ENCODE assay signal across 11 cellular contexts in the genomic region with DNA sequence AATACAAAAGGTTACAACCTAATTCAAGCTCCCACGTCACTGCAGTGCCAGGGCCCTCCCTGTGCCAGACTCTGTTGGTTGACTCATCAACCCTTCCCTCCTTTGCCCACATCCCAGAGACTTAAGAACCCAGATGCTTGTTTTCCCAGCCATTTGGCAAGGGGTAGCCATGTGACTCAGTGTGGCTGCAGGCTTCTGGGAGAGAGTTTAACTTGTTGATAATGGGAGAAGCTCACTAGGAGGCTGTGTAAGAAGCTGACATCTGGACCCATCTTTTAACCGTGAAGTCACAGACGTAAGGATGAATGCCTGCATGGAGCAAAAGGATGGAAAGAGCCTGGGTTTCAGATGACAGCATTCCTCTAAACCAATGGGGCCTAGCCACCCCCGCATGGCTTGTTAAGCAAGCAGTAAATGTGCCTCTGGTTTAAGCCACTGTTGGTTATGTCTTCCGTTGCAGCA. TPM values are rescaled to one million over a fixed set of nuclear protein-coding genes. Genes with fewer than 3 reads are reported as not detected.
DNase-seq lines count a peak whose midpoint lies in the region; ATAC-seq and TF ChIP-seq lines count a peak whose summit lies in the region.
"Had no signal": no experiment of that assay in that cellular context is flagged by ENCODE, and none has a peak within 500 bp of the region (broad histone marks: within the 10 kb centered on the region; RNA-seq: fewer than 3 reads in every experiment).

No MANE protein-coding gene starts in this region.

- no peak overlapping the region for H3K27ac Mint-ChIP-seq in activated T-helper 17 cell treated with anti-CD3 and anti-CD28 coated beads, Interleukin-2, amount 50 U/mL, for 72 hours
- H3K27ac Mint-ChIP-seq: activated naive CD4-positive, alpha-beta T cell treated with anti-CD3 and anti-CD28 coated beads for 36 hours had no signal

- no peaks in the 10 kb centered on the region for H3K9me3 ChIP-seq in left lung

- H3K9me3 Mint-ChIP-seq in activated T-helper 17 cell treated with anti-CD3 and anti-CD28 coated beads, Interleukin-2, amount 50 U/mL, for 72 hours = no peaks in the 10 kb centered on the region
- H3K9me3 Mint-ChIP-seq: activated naive CD4-positive, alpha-beta T cell treated with anti-CD3 and anti-CD28 coated beads for 36 hours had no signal

- DNase-seq in DMS53 (lab: John Stamatoyannopoulos, UW) (peak; percentile 86), LHCN-M2 (ENCODE audit: low read depth) (peak; percentile 100), astrocyte of the spinal cord (ENCODE audit: low read depth, low spot score) (peak; percentile 95), left lung (no peak), Right ventricle myocardium superior (no peak)
- DNase-seq: activated naive CD4-positive, alpha-beta T cell treated with anti-CD3 and anti-CD28 coated beads for 36 hours; naive B cell; NCI-H187 treated with DMSO at 0.1 percent for 48 hours had no signal

- H3K4me3 Mint-ChIP-seq in activated T-helper 17 cell treated with anti-CD3 and anti-CD28 coated beads, Interleukin-2, amount 50 U/mL, for 72 hours = no peak overlapping the region
- H3K4me3 Mint-ChIP-seq: activated naive CD4-positive, alpha-beta T cell treated with anti-CD3 and anti-CD28 coated beads for 36 hours; naive B cell had no signal

- no peaks in the 10 kb centered on the region for H3K36me3 ChIP-seq in left lung

- H3K27me3 ChIP-seq in left lung = no peaks in the 10 kb centered on the region

- H3K27ac ChIP-seq in left lung = no peak overlapping the region

- H3K36me3 Mint-ChIP-seq in activated T-helper 17 cell treated with anti-CD3 and anti-CD28 coated beads, Interleukin-2, amount 50 U/mL, for 72 hours (ENCODE audit: low read depth) = no peaks in the 10 kb centered on the region

- in situ Hi-C loops in astrocyte of the spinal cord (cut with HindIII; ENCODE audit: low sequenced_read_pairs) = no loop called here

- intact Hi-C loops in left lung (cut with DNase I) = no loop called here
- intact Hi-C loops in Right ventricle myocardium superior (cut with DNase I) = no loop called here

- H3K27me3 Mint-ChIP-seq in activated T-helper 17 cell treated with anti-CD3 and anti-CD28 coated beads, Interleukin-2, amount 50 U/mL, for 72 hours = peaks cover 16% of the 10 kb centered on the region

- H3K4me3 ChIP-seq in astrocyte of the spinal cord (ENCODE audit: low read depth, low read length) = no peak overlapping the region
- no peak overlapping the region for H3K4me3 ChIP-seq in left lung

- TF ChIP-seq CTCF in astrocyte of the spinal cord (IDR thresholded peaks at IDR 0.05; ENCODE audit: low read depth, low read length) (no peak), left lung (IDR thresholded peaks at IDR 0.05) (no peak)

- H3K4me1 Mint-ChIP-seq in activated T-helper 17 cell treated with anti-CD3 and anti-CD28 coated beads, Interleukin-2, amount 50 U/mL, for 72 hours = no peaks in the 10 kb centered on the region
- H3K4me1 Mint-ChIP-seq: naive B cell had no signal

- H3K4me1 ChIP-seq in left lung = no peaks in the 10 kb centered on the region

- ATAC-seq in left lung = peak; percentile 43
- ATAC-seq in GM21723 (IDR thresholded peaks at IDR 0.05; ENCODE audit: unreplicated experiment) = no peak
- ATAC-seq in GM18517 (IDR thresholded peaks at IDR 0.05; ENCODE audit: unreplicated experiment) = no peak
- ATAC-seq in activated T-helper 17 cell treated with anti-CD3 and anti-CD28 coated beads, Interleukin-2, amount 50 U/mL, for 72 hours (replicated peaks) = no peak
- ATAC-seq in Right ventricle myocardium superior (ENCODE audit: poor library complexity) = no peak

RNA-seq across cellular contexts. Expression of a gene that starts 57.7 kb away (rescaled TPM):
- 6.5 and 9.0 TPM in 2 replicates for total RNA-seq in LHCN-M2 (2014; rRNA removed)
- 1.2 TPM for polyA plus RNA-seq in LHCN-M2 (2012)
- 10 to 100 TPM in 1 of 2 donors, 1 to 10 TPM in 1; 6.6 to 19.9 TPM for total RNA-seq in left lung
- under 1 TPM in 1 of 2 donors, not detected in 1; 0.02 TPM for total RNA-seq in activated T-helper 17 cell treated with anti-CD3 and anti-CD28 coated beads, Interleukin-2, amount 50 U/mL, for 72 hours
- 4.7 TPM for total RNA-seq in Right ventricle myocardium superior

Comparison
In these comparisons a context has a peak if more than half of its experiments do, and no peak if none do; other contexts are left out.
1. DNase-seq: peak in DMS53 (single experiment), LHCN-M2 (single experiment) and astrocyte of the spinal cord (single experiment); none in left lung (0 of 2) and Right ventricle myocardium superior (single experiment).